Comparison of ENCODE assay signal across 8 cellular contexts in genomic region chr14:70358631-70359030, GRCh38. TPM values are rescaled to one million over a fixed set of nuclear protein-coding genes. Genes with fewer than 3 reads are reported as not detected.
DNase-seq lines count a peak whose midpoint lies in the region; TF ChIP-seq lines count a peak whose summit lies in the region.

No MANE protein-coding gene starts in this region.

- H3K79me1 ChIP-seq in mesendoderm (ENCODE audit: low read length) = peaks cover 6% of the 10 kb centered on the region

- H3K23ac ChIP-seq in mesendoderm (ENCODE audit: low read length) = no peak overlapping the region

- no peaks in the 10 kb centered on the region for H3K36me3 ChIP-seq in A673 (ENCODE audit: insufficient read depth, low read length, poor library complexity, severe bottlenecking)
- no peaks in the 10 kb centered on the region for H3K36me3 ChIP-seq in mesendoderm (ENCODE audit: control insufficient read depth, insufficient read depth, low read length)

- H3K27ac Mint-ChIP-seq in HFFc6 (peak overlapping the region; percentile 97), MCF 10A (ENCODE audit: low read depth, unreplicated experiment) (peak overlapping the region; percentile 98)

- no peak for DNase-seq in A673 (ENCODE audit: low spot score)
- DNase-seq in HFFc6 = no peak
- peak; percentile 3 for DNase-seq in MCF 10A (ENCODE audit: unreplicated experiment)
- no peak for DNase-seq in mesendoderm
- DNase-seq in head of caudate nucleus = no peak
- DNase-seq in NCI-H82 treated with DMSO at 0.1 percent for 48 hours (lab: John Stamatoyannopoulos, UW; ENCODE audit: unreplicated experiment) = no peak
- no peak for DNase-seq in NCI-H2107 (lab: John Stamatoyannopoulos, UW)
- DNase-seq in ecto neural progenitor cell (ENCODE audit: low spot score) = no peak

- peaks cover 5% of the 10 kb centered on the region for H3K4me1 ChIP-seq in A673 (ENCODE audit: insufficient read depth, low read length, poor library complexity, severe bottlenecking)
- H3K4me1 ChIP-seq in mesendoderm (ENCODE audit: control insufficient read depth, low read depth, low read length) = no peaks in the 10 kb centered on the region

- no peaks in the 10 kb centered on the region for H3K9me3 ChIP-seq in A673 (ENCODE audit: low read depth, low read length, poor library complexity, severe bottlenecking)

- no peak overlapping the region for H3K4ac ChIP-seq in mesendoderm (ENCODE audit: low read depth, low read length)

- H3K56ac ChIP-seq in mesendoderm (ENCODE audit: low read length) = peak overlapping the region; percentile 98

- no peak overlapping the region for H4K5ac ChIP-seq in mesendoderm (ENCODE audit: low read length)

- peak overlapping the region; percentile 95 for H3K4me3 Mint-ChIP-seq in HFFc6
- H3K4me3 Mint-ChIP-seq in MCF 10A (ENCODE audit: unreplicated experiment) = peak overlapping the region; percentile 98

- TF ChIP-seq CTCF in A673 (conservative IDR thresholded peaks at IDR 0.05; ENCODE audit: low read depth, low read length) (no peak), HFFc6 (IDR thresholded peaks at IDR 0.05) (no peak), MCF 10A (IDR thresholded peaks at IDR 0.05; ENCODE audit: unreplicated experiment) (no peak)

- H3K18ac ChIP-seq in mesendoderm (ENCODE audit: low read length) = no peak overlapping the region

- intact Hi-C loops in A673 (cut with micrococcal nuclease; ENCODE audit: unreplicated experiment) = no loop called here
- intact Hi-C loops in MCF 10A (cut with micrococcal nuclease) = loop anchor here (5.0 kb wide), 2 partner anchors 59 to 459 kb away; partner anchors contain the start of gene SYNJ2BP
- intact Hi-C loops in head of caudate nucleus (cut with DNase I) = no loop called here

- no peak overlapping the region for H2BK120ac ChIP-seq in mesendoderm (ENCODE audit: low read depth, low read length)

- H3K79me2 ChIP-seq in mesendoderm (ENCODE audit: control insufficient read depth, insufficient read depth, low read length) = peaks cover 43% of the 10 kb centered on the region

- H3K4me1 Mint-ChIP-seq in HFFc6 (ENCODE audit: low read depth) (peaks cover 50% of the 10 kb centered on the region), MCF 10A (ENCODE audit: insufficient read depth, unreplicated experiment) (peaks cover 29% of the 10 kb centered on the region)

- H3K27me3 ChIP-seq in A673 (replicated peaks; ENCODE audit: insufficient read depth, low read depth, low read length, poor library complexity) (no peaks in the 10 kb centered on the region), mesendoderm (ENCODE audit: insufficient read depth, low read length, poor library complexity) (no peaks in the 10 kb centered on the region)

- no peak overlapping the region for H2AK5ac ChIP-seq in mesendoderm (ENCODE audit: low read length)

- no TSS peak for BruUV-seq in A673 (replicated peaks; lab: Mats Ljungman, UMichigan)
- no TSS peak for BruUV-seq in MCF 10A (replicated peaks; lab: Mats Ljungman, UMichigan)

- CTCF ChIA-PET in A673 (lab: Charles Lee) (no interaction called here), MCF 10A (lab: Yijun Ruan, JAX) (interaction anchor here (0.6 to 1.4 kb wide), 4 partner anchors 39 to 312 kb away, joined by 3 to 4 read pairs (median 3); no protein-coding TSS in a partner anchor)

- POLR2A ChIA-PET in A673 (lab: Charles Lee; ENCODE audit: low non-redundant PET) = no interaction called here
- POLR2A ChIA-PET in MCF 10A (lab: Yijun Ruan, JAX) = interaction anchor here (0.7 to 2.8 kb wide), 23 partner anchors 11 to 963 kb away, joined by 3 to 25 read pairs (median 3); partner anchors contain the start of genes SRSF5 and SYNJ2BP

- H2BK15ac ChIP-seq in mesendoderm (replicated peaks; ENCODE audit: low read depth) = no peak overlapping the region

- no peak overlapping the region for H4K8ac ChIP-seq in mesendoderm (ENCODE audit: low read depth, low read length)

- H3K27me3 Mint-ChIP-seq in HFFc6 (ENCODE audit: insufficient read depth) = no peaks in the 10 kb centered on the region
- no peaks in the 10 kb centered on the region for H3K27me3 Mint-ChIP-seq in MCF 10A (ENCODE audit: insufficient read depth, unreplicated experiment)

- H3K36me3 Mint-ChIP-seq in HFFc6 (ENCODE audit: low read depth) (peaks cover 5% of the 10 kb centered on the region; the same call in 1 of the 2 replicates), MCF 10A (ENCODE audit: insufficient read depth, unreplicated experiment) (peaks cover 6% of the 10 kb centered on the region)

- peak overlapping the region; percentile 95 for H3K9ac ChIP-seq in mesendoderm (ENCODE audit: low read length)

- no peak overlapping the region for H2BK5ac ChIP-seq in mesendoderm (ENCODE audit: low read length)

- H3K27ac ChIP-seq in A673 (ENCODE audit: low read depth, low read length, poor library complexity, severe bottlenecking) = peak overlapping the region; percentile 81
- no peak overlapping the region for H3K27ac ChIP-seq in mesendoderm (ENCODE audit: low read depth, low read length)

- H3K9me3 Mint-ChIP-seq in HFFc6 (no peaks in the 10 kb centered on the region), MCF 10A (ENCODE audit: unreplicated experiment) (no peaks in the 10 kb centered on the region)

- H3K4me3 ChIP-seq in A673 (ENCODE audit: low read depth, low read length, poor library complexity, severe bottlenecking) = peak overlapping the region; percentile 76
- H3K4me3 ChIP-seq in mesendoderm (ENCODE audit: low read length) = peak overlapping the region; percentile 96

- H3K4me2 ChIP-seq in mesendoderm (ENCODE audit: low read length) = peak overlapping the region; percentile 75

- WGBS in mesendoderm (ENCODE audit: extremely low coverage, insufficient coverage, low lambda C conversion rate) = no CpG with 5 or more reads among the region's 5 CpGs

RNA-seq across cellular contexts. Expression of gene COX16, which starts 0.9 kb away (rescaled TPM):
- 55.5 and 59.8 TPM in 2 replicates for total RNA-seq in A673 (2021)
- total RNA-seq in HFFc6 (2021; fragmentation: NEBNext Ultra II Directional; extraction: Animal tissue kit (Norgen Biotek cat#: 25700)) = 10 to 100 TPM; 60.4 to 75.8 (median 62.9) TPM
- 45.3 and 55.6 TPM in 2 replicates for total RNA-seq in MCF 10A (2022)
- 120 TPM for polyA plus RNA-seq in mesendoderm (2013, experiment 1 of 2)
- 117 TPM for polyA plus RNA-seq in mesendoderm (2013, experiment 2 of 2)

RNA-seq across cellular contexts. Expression of gene SYNJ2BP, which starts 58.3 kb away (rescaled TPM):
- 25.0 and 27.7 TPM in 2 replicates for total RNA-seq in A673 (2021)
- 10 to 100 TPM; 24.2 to 29.9 (median 27.2) TPM for total RNA-seq in HFFc6 (2021; fragmentation: NEBNext Ultra II Directional; extraction: Animal tissue kit (Norgen Biotek cat#: 25700))
- total RNA-seq in MCF 10A (2022) = 12.6 and 20.0 TPM in 2 replicates
- polyA plus RNA-seq in mesendoderm (2013, experiment 1 of 2) = 19.8 TPM
- polyA plus RNA-seq in mesendoderm (2013, experiment 2 of 2) = 19.6 TPM
